Comparison of ENCODE assay signal across 8 cellular contexts in the genomic region with DNA sequence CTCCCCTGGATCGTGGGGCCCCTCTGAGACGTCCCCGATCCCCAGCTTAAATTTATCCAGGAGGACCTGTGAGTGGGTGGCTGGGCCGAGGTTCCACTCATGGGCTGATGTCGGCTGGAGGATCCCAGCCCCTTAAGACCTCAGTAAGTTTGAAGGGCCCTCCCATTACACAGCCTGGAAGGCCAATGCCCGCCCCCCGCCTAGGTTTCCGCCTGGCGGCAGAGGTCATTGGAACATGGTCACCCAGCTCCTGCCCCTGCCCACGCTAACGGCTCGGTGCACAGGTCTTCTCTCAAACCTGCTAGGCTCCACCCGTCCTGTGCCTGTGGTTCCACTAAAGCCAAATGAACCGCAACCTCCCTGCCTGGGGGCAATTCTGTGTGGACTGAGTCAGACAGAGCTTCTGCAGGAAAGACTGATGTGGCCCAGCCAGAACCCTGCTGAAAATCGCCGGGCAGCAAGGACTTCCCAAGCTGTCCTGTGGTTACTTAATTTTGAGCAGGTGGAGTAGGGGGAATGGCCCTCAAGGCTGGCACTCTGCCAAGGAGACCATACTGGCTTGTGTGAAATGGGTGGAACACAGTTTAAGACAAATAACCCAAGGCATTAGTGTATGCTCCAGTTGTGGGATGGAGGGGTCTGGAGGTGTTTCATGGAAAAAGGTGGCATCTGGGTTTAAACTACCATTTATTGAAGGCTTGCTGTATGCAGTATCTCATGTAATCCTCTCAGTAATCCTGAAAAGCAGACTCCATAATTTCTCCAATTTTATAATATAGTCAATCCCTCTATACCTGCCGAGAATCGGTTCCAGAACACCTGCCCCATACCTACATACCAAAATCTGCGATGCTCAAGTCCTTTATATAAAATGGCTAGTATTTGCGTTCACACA. TPM values are rescaled to one million over a fixed set of nuclear protein-coding genes. Genes with fewer than 3 reads are reported as not detected.
DNase-seq lines count a peak whose midpoint lies in the region; ATAC-seq and TF ChIP-seq lines count a peak whose summit lies in the region.

No MANE protein-coding gene starts in this region.

- no peaks in the 10 kb centered on the region for H3K9me2 ChIP-seq in SU-DHL-6 (replicated peaks; ENCODE audit: insufficient read depth, low read length)

- ATAC-seq in GM21367 (IDR thresholded peaks at IDR 0.05; ENCODE audit: unreplicated experiment), result peak; percentile 7
- ATAC-seq in GM19328 (IDR thresholded peaks at IDR 0.05; ENCODE audit: unreplicated experiment), result no peak

- in situ Hi-C loops in astrocyte of the spinal cord (cut with HindIII; ENCODE audit: low sequenced_read_pairs), result no loop called here

- CTCF ChIA-PET in BJ (lab: Yijun Ruan, JAX), result interaction anchor here (0.9 to 1.5 kb wide), 6 partner anchors 8 to 70 kb away, joined by 3 to 7 read pairs (median 5); no protein-coding TSS in a partner anchor

- H3K27me3 ChIP-seq in BJ (ENCODE audit: control insufficient read depth, insufficient read depth, low read length) (no peaks in the 10 kb centered on the region), SU-DHL-6 (ENCODE audit: low read length) (no peaks in the 10 kb centered on the region)

- H3K27ac Mint-ChIP-seq in IgD-negative memory B cell, result peak overlapping the region in 2 of 3 donors; percentile 77 to 90

- no peaks in the 10 kb centered on the region for H3K79me2 ChIP-seq in SU-DHL-6 (ENCODE audit: insufficient read depth, low read length)

- H3K36me3 ChIP-seq in BJ (ENCODE audit: control insufficient read depth, insufficient read depth, low read length) (no peaks in the 10 kb centered on the region), SU-DHL-6 (ENCODE audit: low read length) (no peaks in the 10 kb centered on the region)

- peaks cover 11 to 17% (median 14%) of the 10 kb centered on the region in 3 donors for H3K4me1 Mint-ChIP-seq in IgD-negative memory B cell

- H3K4me3 ChIP-seq in BJ (ENCODE audit: low read depth, low read length), result peak overlapping the region; percentile 85
- H3K4me3 ChIP-seq in SU-DHL-6 (ENCODE audit: insufficient read depth, low read length, poor library complexity, severe bottlenecking), result peak overlapping the region; percentile 80
- peak overlapping the region; percentile 51 for H3K4me3 ChIP-seq in astrocyte of the spinal cord (ENCODE audit: low read depth, low read length)
- peak overlapping the region; percentile 75 for H3K4me3 ChIP-seq in iPS-18c (ENCODE audit: insufficient read depth, low read depth, low read length)

- H3F3A ChIP-seq in SU-DHL-6 (ENCODE audit: insufficient read depth), result no peaks in the 10 kb centered on the region

- peaks cover 1% of the 10 kb centered on the region for H3K27me3 Mint-ChIP-seq in IgD-negative memory B cell

- H3K4me2 ChIP-seq in SU-DHL-6 (ENCODE audit: low read depth, low read length, poor library complexity, severe bottlenecking), result peak overlapping the region; percentile 69

- H3K9me3 ChIP-seq in SU-DHL-6 (ENCODE audit: insufficient read depth, low read length) (no peaks in the 10 kb centered on the region), iPS-18c (ENCODE audit: control insufficient read depth, insufficient read depth, low read length) (no peaks in the 10 kb centered on the region)

- H3K9me3 Mint-ChIP-seq in IgD-negative memory B cell, result no peaks in the 10 kb centered on the region

- TF ChIP-seq CTCF in BJ (IDR thresholded peaks at IDR 0.05; ENCODE audit: insufficient read depth, low read depth, low read length) (no peak), SU-DHL-6 (IDR thresholded peaks at IDR 0.05; ENCODE audit: insufficient read depth, low read length, poor library complexity, severe bottlenecking) (no peak), astrocyte of the spinal cord (IDR thresholded peaks at IDR 0.05; ENCODE audit: low read depth, low read length) (no peak)

- POLR2A ChIA-PET in BJ (lab: Charles Lee), result interaction anchor here (0.5 to 1.1 kb wide), 2 partner anchors 9 to 19 kb away, joined by 3 to 5 read pairs; no protein-coding TSS in a partner anchor

- H3K4me3 Mint-ChIP-seq in IgD-negative memory B cell, result peak overlapping the region; percentile 89 to 94 (median 92)

- DNase-seq in BJ (ENCODE audit: low read depth) (peak; percentile 83), astrocyte of the spinal cord (ENCODE audit: low read depth, low spot score) (peak; percentile 95)
- peak; percentile 7 for DNase-seq in stimulated activated CD4-positive, alpha-beta T cell treated with anti-CD3 and anti-CD28 coated beads, Interleukin-12 subunit alpha, Interleukin-12 subunit beta, amount 100 ng/mL, for 4 hours

- no peak overlapping the region for H3K27ac ChIP-seq in SU-DHL-6 (ENCODE audit: low read depth, low read length)

- peak overlapping the region; percentile 30; the same call in 1 of the 2 replicates for H3K9ac ChIP-seq in SU-DHL-6 (ENCODE audit: low read length)

- no peaks in the 10 kb centered on the region for H4K20me1 ChIP-seq in SU-DHL-6 (ENCODE audit: low read depth, low read length)

- peaks cover 2% of the 10 kb centered on the region for H3K36me3 Mint-ChIP-seq in IgD-negative memory B cell

- peak overlapping the region; percentile 64 for H2AFZ ChIP-seq in SU-DHL-6 (ENCODE audit: low read depth, low read length, severe bottlenecking)

RNA-seq across cellular contexts. Expression of a gene that starts 0.9 kb away (rescaled TPM):
- polyA plus RNA-seq in BJ (2011; rRNA removed), result 1.2 and 2.6 TPM in 2 replicates
- 4.5 and 6.7 TPM in 2 replicates for polyA minus RNA-seq in BJ (2011; rRNA and poly(A)+ RNA removed)
- 1.2 TPM for polyA plus RNA-seq in IgD-negative memory B cell

Comparison
In these comparisons a context has a peak if more than half of its experiments do, and no peak if none do; other contexts are left out.
1. DNase-seq: peak in every context shown above with its lines; median percentile 95 in astrocyte of the spinal cord; 83 in BJ; 7 in stimulated activated CD4-positive, alpha-beta T cell treated with anti-CD3 and anti-CD28 coated beads, Interleukin-12 subunit alpha, Interleukin-12 subunit beta, amount 100 ng/mL, for 4 hours.